Comparison of ENCODE assay signal across 15 cellular contexts in genomic region chr16:74867281-74867849, GRCh38.
DNase-seq lines count a peak whose midpoint lies in the region; ATAC-seq and TF ChIP-seq lines count a peak whose summit lies in the region.
"Had no signal": no experiment of that assay in that cellular context is flagged by ENCODE, and none has a peak within 500 bp of the region (broad histone marks: within the 10 kb centered on the region; RNA-seq: fewer than 3 reads in every experiment).

No MANE protein-coding gene starts in this region.

- no peak overlapping the region for H3K4me3 Mint-ChIP-seq in activated CD4-positive, alpha-beta T cell treated with anti-CD3 and anti-CD28 coated beads, Interleukin-2, amount 10 ng/mL, durations not matched to agents 7 days and 5 days
- H3K4me3 Mint-ChIP-seq in activated T-helper 17 cell treated with anti-CD3 and anti-CD28 coated beads, Interleukin-2, amount 50 U/mL, for 72 hours: peak overlapping the region; percentile 69

- H3K23ac ChIP-seq in neuronal stem cell (ENCODE audit: low read depth, low read length, poor library complexity): no peak overlapping the region

- H3K9me3 Mint-ChIP-seq in activated CD4-positive, alpha-beta T cell treated with anti-CD3 and anti-CD28 coated beads, Interleukin-2, amount 10 ng/mL, durations not matched to agents 7 days and 5 days: no peaks in the 10 kb centered on the region
- H3K9me3 Mint-ChIP-seq in activated T-helper 17 cell treated with anti-CD3 and anti-CD28 coated beads, Interleukin-2, amount 50 U/mL, for 72 hours: peaks cover 4% of the 10 kb centered on the region
- H3K9me3 Mint-ChIP-seq: neural crest cell had no signal

- H3K27me3 ChIP-seq in neuronal stem cell (ENCODE audit: control insufficient read depth in 3 of 3, insufficient read depth in 3 of 3, low read depth in 1 of 3, low read length in 3 of 3) (no peaks in the 10 kb centered on the region), stomach (no peaks in the 10 kb centered on the region)
- H3K27me3 ChIP-seq in effector memory CD4-positive, alpha-beta T cell (replicated peaks; ENCODE audit: control insufficient read depth, insufficient read depth, low read length, poor library complexity, severe bottlenecking): no peaks in the 10 kb centered on the region
- H3K27me3 ChIP-seq: right atrium auricular region had no signal

- no peak for TF ChIP-seq EP300 in stomach (IDR thresholded peaks at IDR 0.05)

- no peaks in the 10 kb centered on the region for H3K27me3 Mint-ChIP-seq in activated CD4-positive, alpha-beta T cell treated with anti-CD3 and anti-CD28 coated beads, Interleukin-2, amount 10 ng/mL, durations not matched to agents 7 days and 5 days
- H3K27me3 Mint-ChIP-seq in activated T-helper 17 cell treated with anti-CD3 and anti-CD28 coated beads, Interleukin-2, amount 50 U/mL, for 72 hours: no peaks in the 10 kb centered on the region

- no peak overlapping the region for H3K4me2 ChIP-seq in neuronal stem cell (ENCODE audit: insufficient read depth, low read length, poor library complexity, severe bottlenecking)
- H3K4me2 ChIP-seq: A549 had no signal

- H2BK12ac ChIP-seq in neuronal stem cell (ENCODE audit: low read length): no peak overlapping the region

- POLR2A ChIA-PET in activated CD4-positive, alpha-beta T cell treated with anti-CD3 and anti-CD28 coated beads, Interleukin-2, amount 10 ng/mL, durations not matched to agents 7 days and 5 days (lab: Charles Lee): no interaction called here

- H3K4me1 ChIP-seq in neuronal stem cell (ENCODE audit: control insufficient read depth in 2 of 2, insufficient read depth in 1 of 2, low read depth in 1 of 2, low read length in 2 of 2) (peaks cover 10 to 13% of the 10 kb centered on the region in 2 donors), stomach (peaks cover 0 to 5% (median 2%) of the 10 kb centered on the region in 4 donors)
- peaks cover 18% of the 10 kb centered on the region for H3K4me1 ChIP-seq in effector memory CD4-positive, alpha-beta T cell (ENCODE audit: control insufficient read depth, insufficient read depth, low read length, poor library complexity, severe bottlenecking)
- H3K4me1 ChIP-seq: A549, right atrium auricular region had no signal

- H3K4me1 Mint-ChIP-seq in activated CD4-positive, alpha-beta T cell treated with anti-CD3 and anti-CD28 coated beads, Interleukin-2, amount 10 ng/mL, durations not matched to agents 7 days and 5 days: peaks cover 29% of the 10 kb centered on the region
- peaks cover 19% of the 10 kb centered on the region for H3K4me1 Mint-ChIP-seq in activated T-helper 17 cell treated with anti-CD3 and anti-CD28 coated beads, Interleukin-2, amount 50 U/mL, for 72 hours

- peaks cover 2 to 11% of the 10 kb centered on the region in 2 donors for H3K36me3 ChIP-seq in neuronal stem cell (replicated peaks in 1 of 2; ENCODE audit: control insufficient read depth in 2 of 2, insufficient read depth in 2 of 2, low read length in 2 of 2)
- peaks cover 0 to 10% (median 6%) of the 10 kb centered on the region in 4 donors for H3K36me3 ChIP-seq in stomach
- no peaks in the 10 kb centered on the region for H3K36me3 ChIP-seq in effector memory CD4-positive, alpha-beta T cell (ENCODE audit: control insufficient read depth, insufficient read depth, low read length)

- H3K27ac ChIP-seq in neuronal stem cell (replicated peaks; ENCODE audit: low read length): no peak overlapping the region
- H3K27ac ChIP-seq in stomach: no peak overlapping the region
- no peak overlapping the region for H3K27ac ChIP-seq in effector memory CD4-positive, alpha-beta T cell (ENCODE audit: insufficient read depth, low read length, poor library complexity, severe bottlenecking)
- H3K27ac ChIP-seq: A549 had no signal

- no peak for TF ChIP-seq POLR2A in stomach (IDR thresholded peaks at IDR 0.05)

- no peak overlapping the region for H3K14ac ChIP-seq in neuronal stem cell (ENCODE audit: low read length)

- H4K91ac ChIP-seq in neuronal stem cell (ENCODE audit: low read depth, low read length, poor library complexity): no peak overlapping the region

- no peak overlapping the region for H2BK5ac ChIP-seq in neuronal stem cell (ENCODE audit: low read length)

- H3K4me3 ChIP-seq in neuronal stem cell (ENCODE audit: low read length in 2 of 2) (no peak overlapping the region), stomach (no peak overlapping the region)
- H3K4me3 ChIP-seq in effector memory CD4-positive, alpha-beta T cell (ENCODE audit: insufficient read depth, low read depth, low read length, poor library complexity, severe bottlenecking): no peak overlapping the region
- H3K4me3 ChIP-seq: A549, right atrium auricular region had no signal

- WGBS in neuronal stem cell (ENCODE audit: extremely low coverage in 2 of 2, insufficient read length in 2 of 2, insufficient replicate concordance in 1 of 2), 2 donors: no CpG with 5 or more reads among the region's 15 CpGs
- WGBS in stomach, 5 donors: 73 to 78% (median 76%) methylated on average over 15 of the region's 15 CpGs

- H2AK5ac ChIP-seq in neuronal stem cell (ENCODE audit: low read depth, low read length): peak overlapping the region; percentile 13

- no peak overlapping the region for H3K4ac ChIP-seq in neuronal stem cell (ENCODE audit: low read length)

- TF ChIP-seq CTCF in stomach (IDR thresholded peaks at IDR 0.05): no peak

- H2BK120ac ChIP-seq in neuronal stem cell (ENCODE audit: low read depth, low read length): no peak overlapping the region

- H4K8ac ChIP-seq in neuronal stem cell (ENCODE audit: low read depth, low read length): no peak overlapping the region

- no peak overlapping the region for H2BK15ac ChIP-seq in neuronal stem cell (ENCODE audit: low read length)

- H3K18ac ChIP-seq in neuronal stem cell (ENCODE audit: low read length): peak overlapping the region; percentile 31

- H3K79me1 ChIP-seq in neuronal stem cell (ENCODE audit: low read depth, low read length): no peaks in the 10 kb centered on the region

- peak overlapping the region; percentile 85 for H3K27ac Mint-ChIP-seq in activated CD4-positive, alpha-beta T cell treated with anti-CD3 and anti-CD28 coated beads, Interleukin-2, amount 10 ng/mL, durations not matched to agents 7 days and 5 days
- peak overlapping the region; percentile 95 for H3K27ac Mint-ChIP-seq in activated T-helper 17 cell treated with anti-CD3 and anti-CD28 coated beads, Interleukin-2, amount 50 U/mL, for 72 hours

- no peaks in the 10 kb centered on the region for H3K9me3 ChIP-seq in neuronal stem cell (replicated peaks in 1 of 2; ENCODE audit: control insufficient read depth in 2 of 2, insufficient read depth in 1 of 2, low read depth in 1 of 2, low read length in 2 of 2)
- no peaks in the 10 kb centered on the region for H3K9me3 ChIP-seq in stomach
- H3K9me3 ChIP-seq in effector memory CD4-positive, alpha-beta T cell (ENCODE audit: control insufficient read depth, low read length): no peaks in the 10 kb centered on the region
- H3K9me3 ChIP-seq: A549, right atrium auricular region had no signal

- CTCF ChIA-PET in activated CD4-positive, alpha-beta T cell treated with anti-CD3 and anti-CD28 coated beads, Interleukin-2, amount 10 ng/mL, durations not matched to agents 7 days and 5 days (lab: Charles Lee): no interaction called here

- H3K9ac ChIP-seq in neuronal stem cell (ENCODE audit: low read depth, low read length, poor library complexity): no peak overlapping the region

- peaks cover 7% of the 10 kb centered on the region for H3K36me3 Mint-ChIP-seq in activated CD4-positive, alpha-beta T cell treated with anti-CD3 and anti-CD28 coated beads, Interleukin-2, amount 10 ng/mL, durations not matched to agents 7 days and 5 days (ENCODE audit: low read depth)
- H3K36me3 Mint-ChIP-seq in activated T-helper 17 cell treated with anti-CD3 and anti-CD28 coated beads, Interleukin-2, amount 50 U/mL, for 72 hours (ENCODE audit: low read depth): peaks cover 6% of the 10 kb centered on the region

- no peak for ATAC-seq in activated T-helper 17 cell treated with anti-CD3 and anti-CD28 coated beads, Interleukin-2, amount 50 U/mL, for 72 hours (replicated peaks)
- ATAC-seq: A549 had no signal

- no peak overlapping the region for H2AFZ ChIP-seq in neuronal stem cell (ENCODE audit: low read length)

- DNase-seq in activated CD4-positive, alpha-beta T cell treated with anti-CD3 and anti-CD28 coated beads, Interleukin-2, amount 10 ng/mL, durations not matched to agents 7 days and 5 days: no peak
- DNase-seq in activated CD4-positive, alpha-beta T cell treated with anti-CD3 and anti-CD28 coated beads, Interleukin-2, amount 50 U/mL, for 1 hour: no peak
- DNase-seq in NCI-H1930 (lab: John Stamatoyannopoulos, UW) (peak; percentile 61 to 68), neuronal stem cell (ENCODE audit: low spot score) (no peak), stomach (no peak), iPS-NIHi7 (ENCODE audit: extremely low spot score) (no peak)
- DNase-seq in effector memory CD4-positive, alpha-beta T cell: no peak
- DNase-seq: COR-L47, NCI-H1436, NCI-H774, Right ventricle myocardium superior had no signal

- intact Hi-C loops in stomach (cut with DNase I; ENCODE audit: low total_unique reads): loop anchor here (5.0 kb wide), 1 partner anchor 160 kb away; no protein-coding TSS in a partner anchor

Comparison
In these comparisons a context has a peak if more than half of its experiments do, and no peak if none do; other contexts are left out.
1. DNase-seq: peak in NCI-H1930 (2 of 2); none in activated CD4-positive, alpha-beta T cell treated with anti-CD3 and anti-CD28 coated beads, Interleukin-2, amount 10 ng/mL, durations not matched to agents 7 days and 5 days (single experiment), activated CD4-positive, alpha-beta T cell treated with anti-CD3 and anti-CD28 coated beads, Interleukin-2, amount 50 U/mL, for 1 hour (single experiment), neuronal stem cell (single experiment), stomach (single experiment), iPS-NIHi7 (single experiment) and effector memory CD4-positive, alpha-beta T cell (0 of 3).